40 cellular contexts compared by ENCODE assay signal in genomic region chr4:15751155-15751554, GRCh38. TPM values are rescaled to one million over a fixed set of nuclear protein-coding genes. Genes with fewer than 3 reads are reported as not detected.
"Had no signal": no experiment of that assay in that cellular context is flagged by ENCODE, and none has a peak within 500 bp of the region (broad histone marks: within the 10 kb centered on the region; RNA-seq: fewer than 3 reads in every experiment).

No MANE protein-coding gene starts in this region.

- H3K27me3 ChIP-seq: ascending aorta, cardiac muscle cell, colonic mucosa had no signal

- H3K4me1 ChIP-seq: ascending aorta, colonic mucosa had no signal

- H3K4me3 ChIP-seq: ascending aorta, cardiac muscle cell, colonic mucosa had no signal

- H3K27ac Mint-ChIP-seq: activated CD4-positive, alpha-beta memory T cell treated with anti-CD3 and anti-CD28 coated beads, Interleukin-2, amount 10 ng/mL, durations not matched to agents 7 days and 5 days; activated CD4-positive, alpha-beta T cell treated with anti-CD3 and anti-CD28 coated beads for 36 hours; activated CD4-positive, alpha-beta T cell treated with anti-CD3 and anti-CD28 coated beads, Interleukin-2, amount 10 ng/mL, durations not matched to agents 7 days and 5 days; activated CD8-positive, alpha-beta T cell treated with anti-CD3 and anti-CD28 coated beads, Interleukin-2, amount 10 ng/mL, durations not matched to agents 7 days and 5 days; activated naive CD4-positive, alpha-beta T cell treated with anti-CD3 and anti-CD28 coated beads for 36 hours; activated naive CD8-positive, alpha-beta T cell; activated naive CD8-positive, alpha-beta T cell treated with anti-CD3 and anti-CD28 coated beads, Interleukin-2, amount 10 ng/mL, durations not matched to agents 7 days and 5 days; activated naive CD8-positive, alpha-beta T cell treated with anti-CD3 and anti-CD28 coated beads, Interleukin-2, amount 50 U/mL, for 24 hours; activated T-cell treated with anti-CD3 and anti-CD28 coated beads, Interleukin-2, amount 50 U/mL, for 72 hours; activated T-helper 2 cell treated with anti-CD3 and anti-CD28 coated beads, Interferon-gamma antibody, Interleukin-2, Interleukin-4, amounts not matched to agents 10 μg/mL and 5 μg/mL and 100 μg/mL, durations not matched to agents 14 hours and 24 hours and 36 hours; brain; T-helper 1 cell treated with Interleukin-12 subunit alpha and Interleukin-12 subunit beta and Interleukin-4 antibody, amounts not matched to agents 30 μg/mL and 1 μg/mL, for 36 hours; T-helper 2 cell treated with Interferon-gamma antibody and Interleukin-4, amounts not matched to agents 5 μg/mL and 100 μg/mL, for 36 hours had no signal

- DNase-seq: activated CD4-positive, alpha-beta memory T cell treated with anti-CD3 and anti-CD28 coated beads, Interleukin-2, amount 10 ng/mL, durations not matched to agents 7 days and 5 days; activated CD4-positive, alpha-beta T cell treated with anti-CD3 and anti-CD28 coated beads for 1 hour; activated CD4-positive, alpha-beta T cell treated with anti-CD3 and anti-CD28 coated beads for 36 hours; activated CD4-positive, alpha-beta T cell treated with anti-CD3 and anti-CD28 coated beads for 48 hours; activated CD4-positive, alpha-beta T cell treated with anti-CD3 and anti-CD28 coated beads, Interleukin-2, amount 10 ng/mL, durations not matched to agents 7 days and 5 days; activated CD4-positive, alpha-beta T cell treated with anti-CD3 and anti-CD28 coated beads, Interleukin-2, amount 50 U/mL, for 48 hours; activated CD4-positive, CD25-positive, alpha-beta regulatory T cell; activated CD8-positive, alpha-beta memory T cell treated with anti-CD3 and anti-CD28 coated beads, Interleukin-2, amount 50 U/mL, for 4 hours; activated CD8-positive, alpha-beta T cell treated with anti-CD3 and anti-CD28 coated beads, Interleukin-2, amount 10 ng/mL, durations not matched to agents 7 days and 5 days; activated effector memory CD4-positive, alpha-beta T cell treated with Interleukin-2 at 50 U/mL for 16 hours; activated gamma-delta T cell; activated naive CD4-positive, alpha-beta T cell treated with anti-CD3 and anti-CD28 coated beads for 36 hours; activated naive CD4-positive, alpha-beta T cell treated with anti-CD3 and anti-CD28 coated beads, Interleukin-2, amount 50 U/mL, for 16 hours; activated naive CD8-positive, alpha-beta T cell treated with anti-CD3 and anti-CD28 coated beads, Interleukin-2, amount 10 ng/mL, durations not matched to agents 7 days and 5 days; activated naive CD8-positive, alpha-beta T cell treated with anti-CD3 and anti-CD28 coated beads, Interleukin-2, amount 50 U/mL, for 24 hours; activated T-cell treated with anti-CD3 and anti-CD28 coated beads for 4 hours; activated T-cell treated with anti-CD3 and anti-CD28 coated beads, Interleukin-2, amount 50 U/mL, for 1 hour; activated T-cell treated with anti-CD3 and anti-CD28 coated beads, Interleukin-2, amount 50 U/mL, for 4 hours; activated T-cell treated with anti-CD3 and anti-CD28 coated beads, Interleukin-2, amount 50 U/mL, for 72 hours; amygdala; anterior cingulate cortex; caudate nucleus; cerebellar nuclear complex; colonic mucosa; T-helper 1 cell; T-helper 2 cell; T-helper 9 cell had no signal

- FAIRE-seq: bronchial epithelial cell, TTC549 had no signal

- H3K27me3 Mint-ChIP-seq: activated CD4-positive, alpha-beta memory T cell treated with anti-CD3 and anti-CD28 coated beads, Interleukin-2, amount 10 ng/mL, durations not matched to agents 7 days and 5 days; activated CD4-positive, alpha-beta T cell treated with anti-CD3 and anti-CD28 coated beads for 36 hours; activated CD4-positive, alpha-beta T cell treated with anti-CD3 and anti-CD28 coated beads, Interleukin-2, amount 10 ng/mL, durations not matched to agents 7 days and 5 days; activated naive CD8-positive, alpha-beta T cell; activated naive CD8-positive, alpha-beta T cell treated with anti-CD3 and anti-CD28 coated beads, Interleukin-2, amount 10 ng/mL, durations not matched to agents 7 days and 5 days; activated naive CD8-positive, alpha-beta T cell treated with anti-CD3 and anti-CD28 coated beads, Interleukin-2, amount 50 U/mL, for 24 hours; central memory CD8-positive, alpha-beta T cell had no signal

- H3K36me3 Mint-ChIP-seq: activated naive CD8-positive, alpha-beta T cell; brain had no signal

- H3K4me1 Mint-ChIP-seq: brain had no signal

- H3K4me3 Mint-ChIP-seq: activated CD4-positive, alpha-beta memory T cell treated with anti-CD3 and anti-CD28 coated beads, Interleukin-2, amount 10 ng/mL, durations not matched to agents 7 days and 5 days; activated CD4-positive, alpha-beta T cell treated with anti-CD3 and anti-CD28 coated beads for 36 hours; activated CD4-positive, alpha-beta T cell treated with anti-CD3 and anti-CD28 coated beads, Interleukin-2, amount 10 ng/mL, durations not matched to agents 7 days and 5 days; activated CD8-positive, alpha-beta T cell treated with anti-CD3 and anti-CD28 coated beads, Interleukin-2, amount 10 ng/mL, durations not matched to agents 7 days and 5 days; activated naive CD4-positive, alpha-beta T cell treated with anti-CD3 and anti-CD28 coated beads for 36 hours; activated naive CD8-positive, alpha-beta T cell; activated naive CD8-positive, alpha-beta T cell treated with anti-CD3 and anti-CD28 coated beads, Interleukin-2, amount 10 ng/mL, durations not matched to agents 7 days and 5 days; activated naive CD8-positive, alpha-beta T cell treated with anti-CD3 and anti-CD28 coated beads, Interleukin-2, amount 50 U/mL, for 24 hours; activated T-cell treated with anti-CD3 and anti-CD28 coated beads, Interleukin-2, amount 50 U/mL, for 4 hours; activated T-cell treated with anti-CD3 and anti-CD28 coated beads, Interleukin-2, amount 50 U/mL, for 72 hours; brain; central memory CD8-positive, alpha-beta T cell; T-helper 1 cell treated with Interleukin-12 subunit alpha and Interleukin-12 subunit beta and Interleukin-4 antibody, amounts not matched to agents 30 μg/mL and 1 μg/mL, for 36 hours; T-helper 2 cell treated with Interferon-gamma antibody and Interleukin-4, amounts not matched to agents 5 μg/mL and 100 μg/mL, for 36 hours had no signal

- H3K36me3 ChIP-seq: ascending aorta, cardiac muscle cell, colonic mucosa had no signal

- ATAC-seq: activated CD4-positive, alpha-beta T cell treated with anti-CD3 and anti-CD28 coated beads for 36 hours; activated CD4-positive, CD25-positive, alpha-beta regulatory T cell treated with anti-CD3 and anti-CD28 coated beads, Interleukin-2, amount 50 U/mL, for 24 hours; activated CD8-positive, alpha-beta T cell treated with anti-CD3 and anti-CD28 coated beads, Interleukin-2, amount 10 ng/mL, durations not matched to agents 7 days and 5 days; activated naive CD8-positive, alpha-beta T cell treated with anti-CD3 and anti-CD28 coated beads, Interleukin-2, amount 50 U/mL, for 24 hours; activated T-cell treated with anti-CD3 and anti-CD28 coated beads, Interleukin-2, amount 50 U/mL, for 4 hours; activated T-cell treated with anti-CD3 and anti-CD28 coated beads, Interleukin-2, amount 50 U/mL, for 72 hours had no signal

- H3K27ac ChIP-seq: ascending aorta, cardiac muscle cell, colonic mucosa, VCaP had no signal

- H3K9me3 ChIP-seq: ascending aorta, colonic mucosa had no signal

RNA-seq across cellular contexts. Expression of gene CD38, which starts 27.0 kb away (rescaled TPM):
- total RNA-seq: bronchial epithelial cell, cardiac muscle cell, chondrocyte had no signal
- polyA plus RNA-seq: cardiac muscle cell had no signal
